Comparison of ENCODE assay signal across 6 cellular contexts in genomic region chr7:123227666-123228065, GRCh38. TPM values are rescaled to one million over a fixed set of nuclear protein-coding genes. Genes with fewer than 3 reads are reported as not detected.
"Had no signal": no experiment of that assay in that cellular context is flagged by ENCODE, and none has a peak within 500 bp of the region (broad histone marks: within the 10 kb centered on the region; RNA-seq: fewer than 3 reads in every experiment).

No MANE protein-coding gene starts in this region.

RNA-seq across cellular contexts. Expression of gene SLC13A1, which starts 27.9 kb away (rescaled TPM):
- total RNA-seq: HepG2, HT-29, HT1080, IMR-90 had no signal
- polyA plus RNA-seq: HepG2, IgD-negative memory B cell, IMR-90, K562 had no signal
